8 cellular contexts compared by ENCODE assay signal in genomic region chr22:20741634-20742581, GRCh38. TPM values are rescaled to one million over a fixed set of nuclear protein-coding genes. Genes with fewer than 3 reads are reported as not detected.
A peak's percentile ranks its signal among the peaks of the same experiment; 100 is the strongest.
DNase-seq lines count a peak whose midpoint lies in the region; ATAC-seq and TF ChIP-seq lines count a peak whose summit lies in the region.

No MANE protein-coding gene starts in this region.

- H3K4me2 ChIP-seq in fibroblast of lung (ENCODE audit: extremely low read depth, insufficient read depth, low read length): no peak overlapping the region

- no peak for ATAC-seq in activated CD4-positive, CD25-positive, alpha-beta regulatory T cell treated with anti-CD3 and anti-CD28 coated beads, Interleukin-2, amount 50 U/mL, for 24 hours
- ATAC-seq in psoas muscle (peak in 1 of 4 donors; percentile 57), HG03442 (IDR thresholded peaks at IDR 0.05; ENCODE audit: unreplicated experiment) (no peak), HG02623 (IDR thresholded peaks at IDR 0.05; ENCODE audit: unreplicated experiment) (no peak)

- H3K9me3 ChIP-seq in fibroblast of lung (ENCODE audit: control insufficient read depth, insufficient read depth, low read depth, low read length) (no peaks in the 10 kb centered on the region), psoas muscle (no peaks in the 10 kb centered on the region)

- H3K27me3 ChIP-seq in fibroblast of lung (ENCODE audit: control insufficient read depth, insufficient read depth, low read length) (no peaks in the 10 kb centered on the region), psoas muscle (ENCODE audit: insufficient read depth in 3 of 3, low read length in 2 of 3) (no peaks in the 10 kb centered on the region)

- peaks cover 7% of the 10 kb centered on the region for H3K4me1 Mint-ChIP-seq in activated CD4-positive, alpha-beta memory T cell treated with anti-CD3 and anti-CD28 coated beads, Interleukin-2, amount 10 ng/mL, durations not matched to agents 7 days and 5 days

- POLR2A ChIA-PET in activated CD4-positive, alpha-beta memory T cell treated with anti-CD3 and anti-CD28 coated beads, Interleukin-2, amount 10 ng/mL, durations not matched to agents 7 days and 5 days (lab: Charles Lee): interaction anchor here (1.2 kb wide), 1 partner anchor 39 kb away, joined by 3 read pairs; no protein-coding TSS in a partner anchor

- H3K27ac ChIP-seq in fibroblast of lung (ENCODE audit: insufficient read depth, low read length): no peak overlapping the region
- H3K27ac ChIP-seq in psoas muscle: no peak overlapping the region

- no peak overlapping the region for H2AFZ ChIP-seq in fibroblast of lung (ENCODE audit: low read length)

- peaks cover 44% of the 10 kb centered on the region for H3K36me3 Mint-ChIP-seq in activated CD4-positive, alpha-beta memory T cell treated with anti-CD3 and anti-CD28 coated beads, Interleukin-2, amount 10 ng/mL, durations not matched to agents 7 days and 5 days (ENCODE audit: low read depth)

- H3K79me2 ChIP-seq in fibroblast of lung (ENCODE audit: control insufficient read depth, insufficient read depth, low read length): no peaks in the 10 kb centered on the region

- H3K4me1 ChIP-seq in fibroblast of lung (ENCODE audit: control insufficient read depth, extremely low read depth, insufficient read depth, low read length): no peaks in the 10 kb centered on the region
- H3K4me1 ChIP-seq in psoas muscle: no peaks in the 10 kb centered on the region

- no peak overlapping the region for H3K4me3 Mint-ChIP-seq in activated CD4-positive, alpha-beta memory T cell treated with anti-CD3 and anti-CD28 coated beads, Interleukin-2, amount 10 ng/mL, durations not matched to agents 7 days and 5 days

- 65 to 69% (median 68%) methylated on average over 16 of the region's 16 CpGs for WGBS in psoas muscle, 3 donors

- intact Hi-C loops in psoas muscle (cut with DNase I): no loop called here

- DNase-seq in activated CD4-positive, CD25-positive, alpha-beta regulatory T cell treated with anti-CD3 and anti-CD28 coated beads, Interleukin-2, amount 50 U/mL, for 16 hours (ENCODE audit: low read depth, low spot score): peak; percentile 10
- DNase-seq in NCI-H1105 (lab: John Stamatoyannopoulos, UW) (peak; percentile 21), fibroblast of lung (ENCODE audit: low read depth in 2 of 2) (peak; percentile 15 to 34), psoas muscle (no peak)
- peak; percentile 45 for DNase-seq in activated CD4-positive, alpha-beta memory T cell treated with anti-CD3 and anti-CD28 coated beads, Interleukin-2, amount 10 ng/mL, durations not matched to agents 7 days and 5 days

- H3K9ac ChIP-seq in fibroblast of lung (ENCODE audit: insufficient read depth, low read length): no peak overlapping the region

- CTCF ChIA-PET in activated CD4-positive, alpha-beta memory T cell treated with anti-CD3 and anti-CD28 coated beads, Interleukin-2, amount 10 ng/mL, durations not matched to agents 7 days and 5 days (lab: Charles Lee): interaction anchor here (0.6 to 1.9 kb wide), 16 partner anchors 10 to 324 kb away, joined by 3 to 10 read pairs (median 3); no protein-coding TSS in a partner anchor

- H3K9me3 Mint-ChIP-seq in activated CD4-positive, alpha-beta memory T cell treated with anti-CD3 and anti-CD28 coated beads, Interleukin-2, amount 10 ng/mL, durations not matched to agents 7 days and 5 days: no peaks in the 10 kb centered on the region

- H4K20me1 ChIP-seq in fibroblast of lung (ENCODE audit: control insufficient read depth, extremely low read depth, insufficient read depth, low read length): no peaks in the 10 kb centered on the region

- H3K27me3 Mint-ChIP-seq in activated CD4-positive, alpha-beta memory T cell treated with anti-CD3 and anti-CD28 coated beads, Interleukin-2, amount 10 ng/mL, durations not matched to agents 7 days and 5 days: no peaks in the 10 kb centered on the region

- H3K4me3 ChIP-seq in fibroblast of lung (replicated peaks in 1 of 4; ENCODE audit: control extremely low read depth in 1 of 4, insufficient read depth in 1 of 4, low read depth in 3 of 4, low read length in 4 of 4) (no peak overlapping the region), psoas muscle (no peak overlapping the region)

- TF ChIP-seq CTCF in fibroblast of lung (conservative IDR thresholded peaks at IDR 0.05 in 1 of 2, IDR thresholded peaks at IDR 0.05 in 1 of 2; ENCODE audit: low read depth in 1 of 2, low read length in 2 of 2) (peak; percentile 46 to 81), psoas muscle (IDR thresholded peaks at IDR 0.05) (peak; percentile 66)

- H3K36me3 ChIP-seq in fibroblast of lung (ENCODE audit: control insufficient read depth, insufficient read depth, low read length) (peaks cover 11% of the 10 kb centered on the region), psoas muscle (ENCODE audit: insufficient read depth in 1 of 2, low read depth in 1 of 2) (peaks cover 3 to 62% of the 10 kb centered on the region in 2 donors)

- H3K27ac Mint-ChIP-seq in activated CD4-positive, alpha-beta memory T cell treated with anti-CD3 and anti-CD28 coated beads, Interleukin-2, amount 10 ng/mL, durations not matched to agents 7 days and 5 days: no peak overlapping the region

RNA-seq across cellular contexts. Expression of gene SERPIND1, which starts 32.0 kb away (rescaled TPM):
- not detected for total RNA-seq in activated CD4-positive, alpha-beta memory T cell treated with anti-CD3 and anti-CD28 coated beads, Interleukin-2, amount 10 ng/mL, durations not matched to agents 7 days and 5 days
- not detected in 2 replicates for total RNA-seq in fibroblast of lung
- 0.03 TPM in 2 replicates for polyA plus RNA-seq in fibroblast of lung
- polyA plus RNA-seq in fibroblast of lung (2012): 0.05 TPM in 2 replicates
- not detected in 2 replicates for polyA minus RNA-seq in fibroblast of lung (ENCODE audit: low replicate concordance)
- not detected for total RNA-seq in psoas muscle
- polyA plus RNA-seq in psoas muscle: under 1 TPM; 0.03 to 0.12 (median 0.07) TPM

Comparison
In these comparisons a context has a peak if more than half of its experiments do, and no peak if none do; other contexts are left out.
1. DNase-seq: peak in activated CD4-positive, CD25-positive, alpha-beta regulatory T cell treated with anti-CD3 and anti-CD28 coated beads, Interleukin-2, amount 50 U/mL, for 16 hours (single experiment), NCI-H1105 (single experiment), activated CD4-positive, alpha-beta memory T cell treated with anti-CD3 and anti-CD28 coated beads, Interleukin-2, amount 10 ng/mL, durations not matched to agents 7 days and 5 days (single experiment) and fibroblast of lung (2 of 2); none in psoas muscle (0 of 2).